Comparison of ENCODE assay signal across 29 cellular contexts in the genomic region with DNA sequence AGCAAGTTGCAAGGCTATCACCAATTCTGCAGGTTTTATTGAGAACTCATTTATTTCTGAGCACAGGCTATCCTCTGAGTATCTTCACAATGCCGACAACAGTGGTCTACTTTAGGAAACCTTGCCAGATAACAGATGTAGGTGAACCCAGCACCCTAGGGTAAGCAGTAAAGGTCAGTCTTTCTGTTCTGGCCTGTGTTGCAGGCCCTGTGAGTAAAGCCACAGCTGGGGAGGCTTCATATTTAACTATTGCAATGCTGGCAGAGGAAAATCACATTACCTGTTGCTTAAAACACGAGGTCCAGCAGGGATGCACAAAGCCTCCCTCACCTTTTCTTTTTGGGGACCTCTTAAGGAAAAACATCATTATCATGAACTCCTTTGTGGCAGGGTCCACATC. TPM values are rescaled to one million over a fixed set of nuclear protein-coding genes. Genes with fewer than 3 reads are reported as not detected.
"Had no signal": no experiment of that assay in that cellular context is flagged by ENCODE, and none has a peak within 500 bp of the region (broad histone marks: within the 10 kb centered on the region; RNA-seq: fewer than 3 reads in every experiment).

No MANE protein-coding gene starts in this region.

- ATAC-seq: heart left ventricle; naive thymus-derived CD8-positive, alpha-beta T cell; right lobe of liver; stimulated activated naive B cell treated with anti-CD40 and anti-IgM and Interleukin-4, amounts not matched to agents 10 μg/mL and 1 μg/mL and 100 μg/mL, for 72 hours; stimulated activated naive CD8-positive, alpha-beta T cell treated with anti-CD3 and anti-CD28 coated beads, Interleukin-15, Interleukin-2, amounts not matched to agents 100 U/mL and 50 U/mL, for 24 hours had no signal

- H3K4me3 Mint-ChIP-seq: immature natural killer cell; memory B cell; naive thymus-derived CD8-positive, alpha-beta T cell; nephron; neural crest cell; stimulated activated naive B cell treated with anti-CD40 and anti-IgM and Interleukin-4, amounts not matched to agents 10 μg/mL and 1 μg/mL and 100 μg/mL, for 72 hours; type B pancreatic cell had no signal

- H3K9me3 Mint-ChIP-seq: immature natural killer cell; memory B cell; naive thymus-derived CD8-positive, alpha-beta T cell; nephron; neural crest cell; stimulated activated naive B cell treated with anti-CD40 and anti-IgM and Interleukin-4, amounts not matched to agents 10 μg/mL and 1 μg/mL and 100 μg/mL, for 72 hours; type B pancreatic cell had no signal

- H3K36me3 ChIP-seq: heart left ventricle, left ventricle myocardium inferior, right atrium auricular region, right lobe of liver, suprapubic skin, uterus had no signal

- H3K27me3 Mint-ChIP-seq: memory B cell; naive thymus-derived CD8-positive, alpha-beta T cell; progenitor cell of endocrine pancreas; stimulated activated naive B cell treated with anti-CD40 and anti-IgM and Interleukin-4, amounts not matched to agents 10 μg/mL and 1 μg/mL and 100 μg/mL, for 72 hours; type B pancreatic cell had no signal

- H3K4me2 ChIP-seq: smooth muscle cell had no signal

- H3K4me1 ChIP-seq: right atrium auricular region, right lobe of liver, suprapubic skin, tibial nerve, uterus had no signal

- H3K4me1 Mint-ChIP-seq: immature natural killer cell, memory B cell, nephron, neural crest cell had no signal

- H3K9me3 ChIP-seq: heart left ventricle, left ventricle myocardium inferior, right atrium auricular region, right lobe of liver, suprapubic skin, tibial nerve, uterus had no signal

- H3K36me3 Mint-ChIP-seq: memory B cell; naive thymus-derived CD8-positive, alpha-beta T cell; type B pancreatic cell had no signal

- H3K4me3 ChIP-seq: heart left ventricle, left ventricle myocardium inferior, right atrium auricular region, right lobe of liver, smooth muscle cell, suprapubic skin, tibial nerve, uterus had no signal

- H3K27ac Mint-ChIP-seq: immature natural killer cell; memory B cell; naive thymus-derived CD8-positive, alpha-beta T cell; nephron; progenitor cell of endocrine pancreas; stimulated activated naive B cell treated with anti-CD40 and anti-IgM and Interleukin-4, amounts not matched to agents 10 μg/mL and 1 μg/mL and 100 μg/mL, for 72 hours; type B pancreatic cell had no signal

- H3K27me3 ChIP-seq: heart left ventricle, right atrium auricular region, right lobe of liver, suprapubic skin, tibial nerve, uterus had no signal

- H3K27ac ChIP-seq: heart left ventricle, left ventricle myocardium inferior, right atrium auricular region, right lobe of liver, suprapubic skin, tibial nerve, uterus had no signal

- DNase-seq: heart left ventricle; hypothalamus; immature natural killer cell; kidney; left ventricle myocardium inferior; naive thymus-derived CD8-positive, alpha-beta T cell; nucleus accumbens; stimulated activated CD4-positive, alpha-beta T cell treated with anti-CD3 and anti-CD28 coated beads, Interleukin-1b, Interleukin-23, amount 100 ng/mL, for 48 hours; stimulated activated CD4-positive, alpha-beta T cell treated with anti-CD3 and anti-CD28 coated beads, Interleukin-2, amount 100 ng/mL, for 48 hours; stimulated activated CD4-positive, alpha-beta T cell treated with anti-CD3 and anti-CD28 coated beads, Interleukin-4, amount 100 ng/mL, for 4 hours; stimulated activated naive B cell treated with anti-CD40 and anti-IgM and Interleukin-4, amounts not matched to agents 10 μg/mL and 1 μg/mL and 100 μg/mL, for 72 hours; stimulated activated naive CD8-positive, alpha-beta T cell treated with anti-CD3 and anti-CD28 coated beads, Interleukin-15, Interleukin-2, amounts not matched to agents 100 U/mL and 50 U/mL, for 24 hours; uterus had no signal

RNA-seq across cellular contexts. Expression of a gene that starts 59.1 kb away (rescaled TPM):
- total RNA-seq: kidney; lung microvascular endothelial cell; naive thymus-derived CD8-positive, alpha-beta T cell; neural crest cell; osteoblast; progenitor cell of endocrine pancreas; pulmonary artery endothelial cell; renal cortical epithelial cell; right lobe of liver; smooth muscle cell; subcutaneous adipose tissue; ureter; uterus had no signal
- polyA plus RNA-seq: immature natural killer cell, smooth muscle cell had no signal
